ENCODE assay signal across 1 cellular context in the genomic region with DNA sequence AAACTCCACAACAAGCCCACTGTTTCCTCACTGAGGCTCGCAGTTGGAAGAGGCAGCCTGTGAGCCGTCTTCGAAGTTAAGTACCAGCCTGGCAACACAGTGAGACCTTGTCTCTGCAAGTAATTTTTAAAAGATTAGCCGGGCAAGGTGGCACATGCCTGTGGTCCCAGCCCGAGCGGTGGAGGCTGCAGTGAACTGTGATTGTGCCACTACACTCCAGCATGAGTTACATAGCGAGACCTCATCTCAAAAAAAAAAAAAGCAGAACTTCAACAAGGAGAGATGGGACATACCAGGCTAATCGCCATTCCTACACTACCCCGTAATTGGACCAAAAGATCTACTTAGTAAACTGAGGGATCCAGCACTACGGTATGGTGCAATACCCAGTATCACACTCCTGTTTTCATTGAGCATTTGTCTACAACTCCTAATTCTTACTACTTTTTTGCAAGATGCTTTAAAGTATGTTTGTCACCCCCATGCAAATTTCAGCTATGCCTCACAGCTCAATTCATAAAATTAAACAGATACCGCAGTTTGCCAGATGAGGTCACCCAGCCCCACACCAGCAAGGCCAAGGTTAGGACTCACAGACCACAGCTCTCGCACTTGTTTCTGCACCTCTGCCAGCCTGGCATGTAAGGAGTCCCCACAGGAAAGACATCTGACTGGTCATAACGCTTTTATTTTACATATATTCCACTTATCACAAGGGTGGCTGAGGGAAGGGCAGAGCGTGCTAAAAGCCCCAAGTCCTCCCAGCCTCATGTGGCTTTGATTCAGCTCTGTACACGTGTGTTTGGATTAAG.
TF ChIP-seq lines count a peak whose summit lies in the region.

No MANE protein-coding gene starts in this region.

TF ChIP-seq in GM23338, 12 proteins besides CTCF, POLR2A, EP300 and RAD21 (continued from another document):
- TF ChIP-seq, protein P1, sequence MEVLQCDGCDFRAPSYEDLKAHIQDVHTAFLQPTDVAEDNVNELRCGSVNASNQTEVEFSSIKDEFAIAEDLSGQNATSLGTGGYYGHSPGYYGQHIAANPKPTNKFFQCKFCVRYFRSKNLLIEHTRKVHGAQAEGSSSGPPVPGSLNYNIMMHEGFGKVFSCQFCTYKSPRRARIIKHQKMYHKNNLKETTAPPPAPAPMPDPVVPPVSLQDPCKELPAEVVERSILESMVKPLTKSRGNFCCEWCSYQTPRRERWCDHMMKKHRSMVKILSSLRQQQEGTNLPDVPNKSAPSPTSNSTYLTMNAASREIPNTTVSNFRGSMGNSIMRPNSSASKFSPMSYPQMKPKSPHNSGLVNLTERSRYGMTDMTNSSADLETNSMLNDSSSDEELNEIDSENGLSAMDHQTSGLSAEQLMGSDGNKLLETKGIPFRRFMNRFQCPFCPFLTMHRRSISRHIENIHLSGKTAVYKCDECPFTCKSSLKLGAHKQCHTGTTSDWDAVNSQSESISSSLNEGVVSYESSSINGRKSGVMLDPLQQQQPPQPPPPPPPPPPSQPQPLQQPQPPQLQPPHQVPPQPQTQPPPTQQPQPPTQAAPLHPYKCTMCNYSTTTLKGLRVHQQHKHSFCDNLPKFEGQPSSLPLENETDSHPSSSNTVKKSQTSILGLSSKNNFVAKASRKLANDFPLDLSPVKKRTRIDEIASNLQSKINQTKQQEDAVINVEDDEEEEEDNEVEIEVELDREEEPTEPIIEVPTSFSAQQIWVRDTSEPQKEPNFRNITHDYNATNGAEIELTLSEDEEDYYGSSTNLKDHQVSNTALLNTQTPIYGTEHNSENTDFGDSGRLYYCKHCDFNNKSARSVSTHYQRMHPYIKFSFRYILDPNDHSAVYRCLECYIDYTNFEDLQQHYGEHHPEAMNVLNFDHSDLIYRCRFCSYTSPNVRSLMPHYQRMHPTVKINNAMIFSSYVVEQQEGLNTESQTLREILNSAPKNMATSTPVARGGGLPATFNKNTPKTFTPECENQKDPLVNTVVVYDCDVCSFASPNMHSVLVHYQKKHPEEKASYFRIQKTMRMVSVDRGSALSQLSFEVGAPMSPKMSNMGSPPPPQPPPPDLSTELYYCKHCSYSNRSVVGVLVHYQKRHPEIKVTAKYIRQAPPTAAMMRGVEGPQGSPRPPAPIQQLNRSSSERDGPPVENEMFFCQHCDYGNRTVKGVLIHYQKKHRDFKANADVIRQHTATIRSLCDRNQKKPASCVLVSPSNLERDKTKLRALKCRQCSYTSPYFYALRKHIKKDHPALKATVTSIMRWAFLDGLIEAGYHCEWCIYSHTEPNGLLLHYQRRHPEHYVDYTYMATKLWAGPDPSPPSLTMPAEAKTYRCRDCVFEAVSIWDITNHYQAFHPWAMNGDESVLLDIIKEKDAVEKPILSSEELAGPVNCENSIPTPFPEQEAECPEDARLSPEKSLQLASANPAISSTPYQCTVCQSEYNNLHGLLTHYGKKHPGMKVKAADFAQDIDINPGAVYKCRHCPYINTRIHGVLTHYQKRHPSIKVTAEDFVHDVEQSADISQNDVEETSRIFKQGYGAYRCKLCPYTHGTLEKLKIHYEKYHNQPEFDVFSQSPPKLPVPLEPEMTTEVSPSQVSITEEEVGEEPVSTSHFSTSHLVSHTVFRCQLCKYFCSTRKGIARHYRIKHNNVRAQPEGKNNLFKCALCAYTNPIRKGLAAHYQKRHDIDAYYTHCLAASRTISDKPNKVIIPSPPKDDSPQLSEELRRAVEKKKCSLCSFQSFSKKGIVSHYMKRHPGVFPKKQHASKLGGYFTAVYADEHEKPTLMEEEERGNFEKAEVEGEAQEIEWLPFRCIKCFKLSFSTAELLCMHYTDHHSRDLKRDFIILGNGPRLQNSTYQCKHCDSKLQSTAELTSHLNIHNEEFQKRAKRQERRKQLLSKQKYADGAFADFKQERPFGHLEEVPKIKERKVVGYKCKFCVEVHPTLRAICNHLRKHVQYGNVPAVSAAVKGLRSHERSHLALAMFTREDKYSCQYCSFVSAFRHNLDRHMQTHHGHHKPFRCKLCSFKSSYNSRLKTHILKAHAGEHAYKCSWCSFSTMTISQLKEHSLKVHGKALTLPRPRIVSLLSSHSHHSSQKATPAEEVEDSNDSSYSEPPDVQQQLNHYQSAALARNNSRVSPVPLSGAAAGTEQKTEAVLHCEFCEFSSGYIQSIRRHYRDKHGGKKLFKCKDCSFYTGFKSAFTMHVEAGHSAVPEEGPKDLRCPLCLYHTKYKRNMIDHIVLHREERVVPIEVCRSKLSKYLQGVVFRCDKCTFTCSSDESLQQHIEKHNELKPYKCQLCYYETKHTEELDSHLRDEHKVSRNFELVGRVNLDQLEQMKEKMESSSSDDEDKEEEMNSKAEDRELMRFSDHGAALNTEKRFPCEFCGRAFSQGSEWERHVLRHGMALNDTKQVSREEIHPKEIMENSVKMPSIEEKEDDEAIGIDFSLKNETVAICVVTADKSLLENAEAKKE (CRISPR knock-in tag; IDR thresholded peaks at IDR 0.05), result no peak
- TF ChIP-seq POLR2AphosphoS5 (IDR thresholded peaks at IDR 0.05; ENCODE audit: low read depth) (no peak), ZNF114 (CRISPR knock-in tag; IDR thresholded peaks at IDR 0.05) (no peak), EZH2phosphoT487 (IDR thresholded peaks at IDR 0.05; ENCODE audit: unreplicated experiment) (no peak), ZNF331 (CRISPR knock-in tag; IDR thresholded peaks at IDR 0.05; ENCODE audit: low read depth) (no peak), EZH2 (IDR thresholded peaks at IDR 0.05; ENCODE audit: low read depth, unreplicated experiment) (no peak), CREB1 (CRISPR knock-in tag; IDR thresholded peaks at IDR 0.05; ENCODE audit: low read depth) (no peak), NANOG (IDR thresholded peaks at IDR 0.05; ENCODE audit: borderline replicate concordance) (no peak)
- TF ChIP-seq, protein P2, sequence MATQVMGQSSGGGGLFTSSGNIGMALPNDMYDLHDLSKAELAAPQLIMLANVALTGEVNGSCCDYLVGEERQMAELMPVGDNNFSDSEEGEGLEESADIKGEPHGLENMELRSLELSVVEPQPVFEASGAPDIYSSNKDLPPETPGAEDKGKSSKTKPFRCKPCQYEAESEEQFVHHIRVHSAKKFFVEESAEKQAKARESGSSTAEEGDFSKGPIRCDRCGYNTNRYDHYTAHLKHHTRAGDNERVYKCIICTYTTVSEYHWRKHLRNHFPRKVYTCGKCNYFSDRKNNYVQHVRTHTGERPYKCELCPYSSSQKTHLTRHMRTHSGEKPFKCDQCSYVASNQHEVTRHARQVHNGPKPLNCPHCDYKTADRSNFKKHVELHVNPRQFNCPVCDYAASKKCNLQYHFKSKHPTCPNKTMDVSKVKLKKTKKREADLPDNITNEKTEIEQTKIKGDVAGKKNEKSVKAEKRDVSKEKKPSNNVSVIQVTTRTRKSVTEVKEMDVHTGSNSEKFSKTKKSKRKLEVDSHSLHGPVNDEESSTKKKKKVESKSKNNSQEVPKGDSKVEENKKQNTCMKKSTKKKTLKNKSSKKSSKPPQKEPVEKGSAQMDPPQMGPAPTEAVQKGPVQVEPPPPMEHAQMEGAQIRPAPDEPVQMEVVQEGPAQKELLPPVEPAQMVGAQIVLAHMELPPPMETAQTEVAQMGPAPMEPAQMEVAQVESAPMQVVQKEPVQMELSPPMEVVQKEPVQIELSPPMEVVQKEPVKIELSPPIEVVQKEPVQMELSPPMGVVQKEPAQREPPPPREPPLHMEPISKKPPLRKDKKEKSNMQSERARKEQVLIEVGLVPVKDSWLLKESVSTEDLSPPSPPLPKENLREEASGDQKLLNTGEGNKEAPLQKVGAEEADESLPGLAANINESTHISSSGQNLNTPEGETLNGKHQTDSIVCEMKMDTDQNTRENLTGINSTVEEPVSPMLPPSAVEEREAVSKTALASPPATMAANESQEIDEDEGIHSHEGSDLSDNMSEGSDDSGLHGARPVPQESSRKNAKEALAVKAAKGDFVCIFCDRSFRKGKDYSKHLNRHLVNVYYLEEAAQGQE (IDR thresholded peaks at IDR 0.05; ENCODE audit: unreplicated experiment), result no peak
- TF ChIP-seq, protein P3, sequence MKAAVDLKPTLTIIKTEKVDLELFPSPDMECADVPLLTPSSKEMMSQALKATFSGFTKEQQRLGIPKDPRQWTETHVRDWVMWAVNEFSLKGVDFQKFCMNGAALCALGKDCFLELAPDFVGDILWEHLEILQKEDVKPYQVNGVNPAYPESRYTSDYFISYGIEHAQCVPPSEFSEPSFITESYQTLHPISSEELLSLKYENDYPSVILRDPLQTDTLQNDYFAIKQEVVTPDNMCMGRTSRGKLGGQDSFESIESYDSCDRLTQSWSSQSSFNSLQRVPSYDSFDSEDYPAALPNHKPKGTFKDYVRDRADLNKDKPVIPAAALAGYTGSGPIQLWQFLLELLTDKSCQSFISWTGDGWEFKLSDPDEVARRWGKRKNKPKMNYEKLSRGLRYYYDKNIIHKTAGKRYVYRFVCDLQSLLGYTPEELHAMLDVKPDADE (IDR thresholded peaks at IDR 0.05), result no peak
